In genomic region chr2:226611944-226612318, GRCh38 we compare ENCODE assay signal across 14 cellular contexts.
DNase-seq lines count a peak whose midpoint lies in the region; ATAC-seq, FAIRE-seq and TF ChIP-seq lines count a peak whose summit lies in the region.
"Had no signal": no experiment of that assay in that cellular context is flagged by ENCODE, and none has a peak within 500 bp of the region (broad histone marks: within the 10 kb centered on the region; RNA-seq: fewer than 3 reads in every experiment).

No MANE protein-coding gene starts in this region.

- intact Hi-C loops in HepG2 (cut with micrococcal nuclease; ENCODE audit: unreplicated experiment) = loop anchor here (10.0 kb wide), 2 partner anchors 137 to 397 kb away; no protein-coding TSS in a partner anchor

- CTCF ChIA-PET in HepG2 (lab: Yijun Ruan, JAX; ENCODE audit: low intra/inter-chr PET ratio, low total read pairs) = no interaction called here

- H3K9me3 ChIP-seq in HepG2 (ENCODE audit: low read length) = no peaks in the 10 kb centered on the region
- H3K9me3 ChIP-seq: upper lobe of left lung had no signal

- BruUV-seq in HepG2 (replicated peaks; lab: Mats Ljungman, UMichigan) = no TSS peak

- 90% methylated on average over 3 of the region's 3 CpGs for WGBS in HepG2 (ENCODE audit: low lambda C conversion rate)

- no peak for TF ChIP-seq RAD21 in HepG2 (CRISPR knock-in tag; IDR thresholded peaks at IDR 0.05)

- no peak for TF ChIP-seq POLR2A in HepG2 (IDR thresholded peaks at IDR 0.05; ENCODE audit: insufficient read depth in 1 of 2, low read depth in 2 of 2, low read length in 2 of 2)

- ATAC-seq in HepG2 = no peak
- ATAC-seq in GM19452 (IDR thresholded peaks at IDR 0.05; ENCODE audit: unreplicated experiment) = no peak
- no peak for ATAC-seq in HG03108 (IDR thresholded peaks at IDR 0.05; ENCODE audit: unreplicated experiment)

- H2AFZ ChIP-seq in HepG2 (ENCODE audit: low read length) = peak overlapping the region; percentile 67

- H3K79me2 ChIP-seq in HepG2 (ENCODE audit: insufficient read depth, low read length) = no peaks in the 10 kb centered on the region

- H3K27me3 ChIP-seq in bronchial epithelial cell (ENCODE audit: control insufficient read depth, insufficient read depth, low read length) (no peaks in the 10 kb centered on the region), HepG2 (ENCODE audit: control insufficient read depth in 1 of 2, insufficient read depth in 2 of 2, low read length in 2 of 2) (no peaks in the 10 kb centered on the region)
- H3K27me3 ChIP-seq: upper lobe of left lung had no signal

- DNase-seq in AG20443 (ENCODE audit: low spot score) (peak; percentile 17), M059J (ENCODE audit: low read depth) (peak; percentile 78), bronchial epithelial cell (ENCODE audit: low read depth) (peak; percentile 97), HepG2 (ENCODE audit: low spot score) (no peak), D341Med (ENCODE audit: low spot score) (no peak), hippocampal formation (lab: John Stamatoyannopoulos, UW) (no peak)
- DNase-seq: anterior cingulate cortex, foreskin melanocyte, NCI-H345, upper lobe of left lung had no signal

- H3K4me3 ChIP-seq in bronchial epithelial cell (ENCODE audit: low read depth, low read length) = no peak overlapping the region
- no peak overlapping the region for H3K4me3 ChIP-seq in HepG2 (replicated peaks in 1 of 3; ENCODE audit: insufficient read depth in 1 of 3, low read depth in 2 of 3, low read length in 3 of 3)
- H3K4me3 ChIP-seq: upper lobe of left lung had no signal

- TF ChIP-seq EP300 in HepG2 (IDR thresholded peaks at IDR 0.05; ENCODE audit: low read depth in 2 of 2, low read length in 2 of 2) (no peak), HepG2 (CRISPR knock-in tag; IDR thresholded peaks at IDR 0.05; ENCODE audit: borderline replicate concordance) (no peak)

- peaks cover 29% of the 10 kb centered on the region for H3K4me1 ChIP-seq in HepG2 (ENCODE audit: insufficient read depth, low read length)
- H3K4me1 ChIP-seq: upper lobe of left lung had no signal

- H3K4me2 ChIP-seq in HepG2 (ENCODE audit: low read depth, low read length) = no peak overlapping the region

- H3K27ac ChIP-seq in HepG2 (ENCODE audit: extremely low read length, insufficient read depth, low read length) = no peak overlapping the region
- H3K27ac ChIP-seq: upper lobe of left lung had no signal

- POLR2A ChIA-PET in HepG2 (lab: Yijun Ruan, JAX) = no interaction called here

- TF ChIP-seq CTCF in bronchial epithelial cell (IDR thresholded peaks at IDR 0.05; ENCODE audit: insufficient read depth, low read length, severe bottlenecking) (no peak), HepG2 (CRISPR knock-in tag; IDR thresholded peaks at IDR 0.05) (no peak)

- H3K36me3 ChIP-seq in bronchial epithelial cell (ENCODE audit: control insufficient read depth, insufficient read depth, low read length) (no peaks in the 10 kb centered on the region), HepG2 (replicated peaks in 1 of 2; ENCODE audit: control insufficient read depth in 1 of 2, insufficient read depth in 2 of 2, low read length in 2 of 2) (no peaks in the 10 kb centered on the region)
- H3K36me3 ChIP-seq: upper lobe of left lung had no signal

- H3K9ac ChIP-seq in HepG2 (ENCODE audit: insufficient read depth, low read depth, low read length) = no peak overlapping the region

- in situ Hi-C loops in HepG2 (cut with HindIII; ENCODE audit: extremely low pct_ligation_motif_present, low pct_unique_long_range_greater_than_20kb) = loop anchor here (25.0 kb wide), 1 partner anchor 725 kb away; no protein-coding TSS in a partner anchor

- no peaks in the 10 kb centered on the region for H4K20me1 ChIP-seq in HepG2 (ENCODE audit: insufficient read depth, low read length)

- FAIRE-seq in bronchial epithelial cell (lab: Jason Lieb, UNC) (no peak), HepG2 (lab: Jason Lieb, UNC) (no peak)
- FAIRE-seq: H1, TTC549 had no signal

TF ChIP-seq in HepG2, 621 proteins besides CTCF, POLR2A, EP300 and RAD21:
- TF ChIP-seq MTF2 (CRISPR knock-in tag; IDR thresholded peaks at IDR 0.05; ENCODE audit: borderline replicate concordance) = no peak
- no peak for TF ChIP-seq CHCHD3 (CRISPR knock-in tag; IDR thresholded peaks at IDR 0.05)
- TF ChIP-seq, protein P1, sequence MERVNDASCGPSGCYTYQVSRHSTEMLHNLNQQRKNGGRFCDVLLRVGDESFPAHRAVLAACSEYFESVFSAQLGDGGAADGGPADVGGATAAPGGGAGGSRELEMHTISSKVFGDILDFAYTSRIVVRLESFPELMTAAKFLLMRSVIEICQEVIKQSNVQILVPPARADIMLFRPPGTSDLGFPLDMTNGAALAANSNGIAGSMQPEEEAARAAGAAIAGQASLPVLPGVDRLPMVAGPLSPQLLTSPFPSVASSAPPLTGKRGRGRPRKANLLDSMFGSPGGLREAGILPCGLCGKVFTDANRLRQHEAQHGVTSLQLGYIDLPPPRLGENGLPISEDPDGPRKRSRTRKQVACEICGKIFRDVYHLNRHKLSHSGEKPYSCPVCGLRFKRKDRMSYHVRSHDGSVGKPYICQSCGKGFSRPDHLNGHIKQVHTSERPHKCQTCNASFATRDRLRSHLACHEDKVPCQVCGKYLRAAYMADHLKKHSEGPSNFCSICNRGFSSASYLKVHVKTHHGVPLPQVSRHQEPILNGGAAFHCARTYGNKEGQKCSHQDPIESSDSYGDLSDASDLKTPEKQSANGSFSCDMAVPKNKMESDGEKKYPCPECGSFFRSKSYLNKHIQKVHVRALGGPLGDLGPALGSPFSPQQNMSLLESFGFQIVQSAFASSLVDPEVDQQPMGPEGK (CRISPR knock-in tag; IDR thresholded peaks at IDR 0.05) = no peak
- TF ChIP-seq, protein P2, sequence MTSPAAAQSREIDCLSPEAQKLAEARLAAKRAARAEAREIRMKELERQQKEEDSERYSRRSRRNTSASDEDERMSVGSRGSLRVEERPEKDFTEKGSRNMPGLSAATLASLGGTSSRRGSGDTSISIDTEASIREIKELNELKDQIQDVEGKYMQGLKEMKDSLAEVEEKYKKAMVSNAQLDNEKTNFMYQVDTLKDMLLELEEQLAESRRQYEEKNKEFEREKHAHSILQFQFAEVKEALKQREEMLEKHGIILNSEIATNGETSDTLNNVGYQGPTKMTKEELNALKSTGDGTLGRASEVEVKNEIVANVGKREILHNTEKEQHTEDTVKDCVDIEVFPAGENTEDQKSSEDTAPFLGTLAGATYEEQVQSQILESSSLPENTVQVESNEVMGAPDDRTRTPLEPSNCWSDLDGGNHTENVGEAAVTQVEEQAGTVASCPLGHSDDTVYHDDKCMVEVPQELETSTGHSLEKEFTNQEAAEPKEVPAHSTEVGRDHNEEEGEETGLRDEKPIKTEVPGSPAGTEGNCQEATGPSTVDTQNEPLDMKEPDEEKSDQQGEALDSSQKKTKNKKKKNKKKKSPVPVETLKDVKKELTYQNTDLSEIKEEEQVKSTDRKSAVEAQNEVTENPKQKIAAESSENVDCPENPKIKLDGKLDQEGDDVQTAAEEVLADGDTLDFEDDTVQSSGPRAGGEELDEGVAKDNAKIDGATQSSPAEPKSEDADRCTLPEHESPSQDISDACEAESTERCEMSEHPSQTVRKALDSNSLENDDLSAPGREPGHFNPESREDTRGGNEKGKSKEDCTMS (CRISPR knock-in tag; conservative IDR thresholded peaks at IDR 0.05) = no peak
- TF ChIP-seq SSRP1 (CRISPR knock-in tag; IDR thresholded peaks at IDR 0.05) = no peak
- TF ChIP-seq ZNF101 (CRISPR knock-in tag; IDR thresholded peaks at IDR 0.05; ENCODE audit: borderline replicate concordance, low read depth) = no peak
- no peak for TF ChIP-seq RAD51 (IDR thresholded peaks at IDR 0.05; ENCODE audit: borderline replicate concordance)
- no peak for TF ChIP-seq ARID2 (CRISPR knock-in tag; IDR thresholded peaks at IDR 0.05; ENCODE audit: borderline replicate concordance)
- no peak for TF ChIP-seq ZNF484 (CRISPR knock-in tag; IDR thresholded peaks at IDR 0.05; ENCODE audit: borderline replicate concordance, low read depth)
- TF ChIP-seq AGO2 (optimal IDR thresholded peaks at IDR 0.05; ENCODE audit: low read depth, low read length) = no peak
- no peak for TF ChIP-seq TBP (CRISPR knock-in tag; IDR thresholded peaks at IDR 0.05)
- TF ChIP-seq DMAP1 (CRISPR knock-in tag; IDR thresholded peaks at IDR 0.05) = no peak
- TF ChIP-seq ZNF138 (CRISPR knock-in tag; IDR thresholded peaks at IDR 0.05; ENCODE audit: low read depth) = no peak
- no peak for TF ChIP-seq GTF2F1 (IDR thresholded peaks at IDR 0.05; ENCODE audit: low read length)
- no peak for TF ChIP-seq REL (CRISPR knock-in tag; conservative IDR thresholded peaks at IDR 0.05)
- TF ChIP-seq ATF7 (IDR thresholded peaks at IDR 0.05) = no peak
- TF ChIP-seq ATF7 (CRISPR knock-in tag; IDR thresholded peaks at IDR 0.05) = no peak
- no peak for TF ChIP-seq SRSF1 (optimal IDR thresholded peaks at IDR 0.05; ENCODE audit: low read depth, low read length)
- TF ChIP-seq TCF7 (IDR thresholded peaks at IDR 0.05; ENCODE audit: low read depth) = no peak
TF ChIP-seq in HepG2: peak in this region for 0.

Comparison
In these comparisons a context has a peak if more than half of its experiments do, and no peak if none do; other contexts are left out.
1. DNase-seq: peak in AG20443 (single experiment), M059J (single experiment) and bronchial epithelial cell (single experiment); none in HepG2 (single experiment), D341Med (single experiment) and hippocampal formation (0 of 2).